8 cellular contexts compared by ENCODE assay signal in genomic region chr10:5975641-5976473, GRCh38. TPM values are rescaled to one million over a fixed set of nuclear protein-coding genes. Genes with fewer than 3 reads are reported as not detected.
A peak's percentile ranks its signal among the peaks of the same experiment; 100 is the strongest.
DNase-seq lines count a peak whose midpoint lies in the region; ATAC-seq and TF ChIP-seq lines count a peak whose summit lies in the region.

No MANE protein-coding gene starts in this region.

- H3F3A ChIP-seq in PC-9 (ENCODE audit: insufficient read depth, low read depth): no peaks in the 10 kb centered on the region

- CTCF ChIA-PET in PC-9 (lab: Charles Lee): no interaction called here

- POLR2A ChIA-PET in PC-9 (lab: Charles Lee; ENCODE audit: unreplicated experiment): no interaction called here

- H3K27ac ChIP-seq in PC-9 (no peak overlapping the region), left lung (peak overlapping the region; percentile 97 to 98)

- H3K4me1 ChIP-seq in PC-9 (replicated peaks; ENCODE audit: insufficient read depth) (peaks cover 12% of the 10 kb centered on the region; the same call in 1 of the 2 replicates), left lung (peaks cover 11 to 63% of the 10 kb centered on the region in 2 donors)

- no peaks in the 10 kb centered on the region for H3K36me3 ChIP-seq in PC-9 (ENCODE audit: low read depth)
- H3K36me3 ChIP-seq in left lung: no peaks in the 10 kb centered on the region

- intact Hi-C loops in PC-9 (cut with micrococcal nuclease; ENCODE audit: unreplicated experiment) (loop anchor here (2.0 kb wide), 1 partner anchor 17 kb away; no protein-coding TSS in a partner anchor), left lung (cut with DNase I) (no loop called here)

- TSS peak; percentile 17 for BruUV-seq in PC-9 (replicated peaks; lab: Mats Ljungman, UMichigan)

- H4K20me1 ChIP-seq in PC-9 (ENCODE audit: insufficient read depth): no peaks in the 10 kb centered on the region

- peak overlapping the region; percentile 70 for H3K4me3 ChIP-seq in PC-9
- H3K4me3 ChIP-seq in left lung: peak overlapping the region; percentile 79 to 92

- peak overlapping the region; percentile 97 for H3K4me3 Mint-ChIP-seq in activated naive CD8-positive, alpha-beta T cell treated with anti-CD3 and anti-CD28 coated beads, Interleukin-2, amount 50 U/mL, for 24 hours

- DNase-seq in PC-9 (no peak), left lung (no peak), NCI-H1417 (lab: John Stamatoyannopoulos, UW) (no peak), NCI-H748 (lab: John Stamatoyannopoulos, UW; ENCODE audit: unreplicated experiment) (no peak)
- DNase-seq in activated naive CD8-positive, alpha-beta T cell treated with anti-CD3 and anti-CD28 coated beads, Interleukin-2, amount 50 U/mL, for 24 hours: peak; percentile 69
- peak; percentile 26 to 67 (median 49) for DNase-seq in stimulated activated CD4-positive, alpha-beta T cell treated with anti-CD3 and anti-CD28 coated beads, TNF-alpha, amount 100 ng/mL, for 48 hours (ENCODE audit: low read depth in 3 of 3)

- no peaks in the 10 kb centered on the region for H3K9me2 ChIP-seq in PC-9 (ENCODE audit: insufficient read depth)

- H3K9me3 Mint-ChIP-seq in activated naive CD8-positive, alpha-beta T cell treated with anti-CD3 and anti-CD28 coated beads, Interleukin-2, amount 50 U/mL, for 24 hours: no peaks in the 10 kb centered on the region

- peaks cover 17% of the 10 kb centered on the region for H3K36me3 Mint-ChIP-seq in activated naive CD8-positive, alpha-beta T cell treated with anti-CD3 and anti-CD28 coated beads, Interleukin-2, amount 50 U/mL, for 24 hours (ENCODE audit: low read depth)

- H3K79me2 ChIP-seq in PC-9 (ENCODE audit: low read depth): peaks cover 7% of the 10 kb centered on the region; the same call in 1 of the 2 replicates

- H3K9me3 ChIP-seq in PC-9 (ENCODE audit: insufficient read depth, low read depth) (no peaks in the 10 kb centered on the region), left lung (no peaks in the 10 kb centered on the region)

- H3K27me3 ChIP-seq in PC-9 (ENCODE audit: insufficient read depth, low read depth) (no peaks in the 10 kb centered on the region), left lung (no peaks in the 10 kb centered on the region)

- TF ChIP-seq CTCF in PC-9 (conservative IDR thresholded peaks at IDR 0.05): no peak
- no peak for TF ChIP-seq CTCF in left lung (IDR thresholded peaks at IDR 0.05)

- peak overlapping the region; percentile 91 for H2AFZ ChIP-seq in PC-9

- peaks cover 1% of the 10 kb centered on the region for H3K27me3 Mint-ChIP-seq in activated naive CD8-positive, alpha-beta T cell treated with anti-CD3 and anti-CD28 coated beads, Interleukin-2, amount 50 U/mL, for 24 hours

- peak overlapping the region; percentile 96 for H3K27ac Mint-ChIP-seq in activated naive CD8-positive, alpha-beta T cell treated with anti-CD3 and anti-CD28 coated beads, Interleukin-2, amount 50 U/mL, for 24 hours

- ATAC-seq in GM18511 (IDR thresholded peaks at IDR 0.05; ENCODE audit: unreplicated experiment): peak; percentile 63
- peak; percentile 49 for ATAC-seq in HG02870 (IDR thresholded peaks at IDR 0.05; ENCODE audit: unreplicated experiment)
- ATAC-seq in activated naive CD8-positive, alpha-beta T cell treated with anti-CD3 and anti-CD28 coated beads, Interleukin-2, amount 50 U/mL, for 24 hours: peak; percentile 90
- peak; percentile 12 for ATAC-seq in left lung

- H3K4me2 ChIP-seq in PC-9: peak overlapping the region; percentile 85

- H3K4me1 Mint-ChIP-seq in activated naive CD8-positive, alpha-beta T cell treated with anti-CD3 and anti-CD28 coated beads, Interleukin-2, amount 50 U/mL, for 24 hours: peaks cover 49% of the 10 kb centered on the region

RNA-seq across cellular contexts. Expression of gene IL15RA, which starts 1.5 kb away (rescaled TPM):
- total RNA-seq in PC-9 (2021) (15.5 TPM in 2 replicates), left lung (10 to 100 TPM; 14.7 to 46.2 TPM)

Comparison
In these comparisons a context has a peak if more than half of its experiments do, and no peak if none do; other contexts are left out.
1. ATAC-seq: peak in every context shown above with its lines; median percentile 90 in activated naive CD8-positive, alpha-beta T cell treated with anti-CD3 and anti-CD28 coated beads, Interleukin-2, amount 50 U/mL, for 24 hours; 63 in GM18511; 49 in HG02870; 12 in left lung.
2. DNase-seq: peak in activated naive CD8-positive, alpha-beta T cell treated with anti-CD3 and anti-CD28 coated beads, Interleukin-2, amount 50 U/mL, for 24 hours (single experiment) and stimulated activated CD4-positive, alpha-beta T cell treated with anti-CD3 and anti-CD28 coated beads, TNF-alpha, amount 100 ng/mL, for 48 hours (3 of 3); none in PC-9 (0 of 2), left lung (0 of 2), NCI-H1417 (0 of 3) and NCI-H748 (single experiment).